Comparison of ENCODE assay signal across 7 cellular contexts in genomic region chr16:68238029-68238345, GRCh38. TPM values are rescaled to one million over a fixed set of nuclear protein-coding genes. Genes with fewer than 3 reads are reported as not detected.
DNase-seq lines count a peak whose midpoint lies in the region; ATAC-seq and TF ChIP-seq lines count a peak whose summit lies in the region.

No MANE protein-coding gene starts in this region.

- H3K4ac ChIP-seq in H9 (ENCODE audit: low read depth, low read length): no peak overlapping the region

- DNase-seq in H9 (no peak), activated B cell treated with CpG ODN at 0.5 μM for 24 hours (no peak), iPS DF 6.9 (ENCODE audit: low read depth, low spot score) (no peak), NCI-H446 (lab: John Stamatoyannopoulos, UW) (no peak), NCI-H2227 treated with DMSO at 0.1 percent for 48 hours (lab: John Stamatoyannopoulos, UW) (no peak)

- no peak overlapping the region for H3K23ac ChIP-seq in H9 (ENCODE audit: insufficient read length, low read depth, low read length)

- no peaks in the 10 kb centered on the region for H4K20me1 ChIP-seq in H9 (ENCODE audit: control insufficient read depth, insufficient read depth, insufficient read length)

- H3K56ac ChIP-seq in H9 (ENCODE audit: insufficient read length, low read depth, low read length): no peak overlapping the region

- H3K36me3 Mint-ChIP-seq in H9 (ENCODE audit: insufficient read depth in 1 of 3, low read depth in 3 of 3) (peaks cover 1 to 7% (median 5%) of the 10 kb centered on the region in 3 experiments; a peak in 6 of 7 replicates), activated B cell treated with CpG ODN at 0.5 μM for 24 hours (ENCODE audit: low read depth) (peaks cover 3% of the 10 kb centered on the region)

- H3K4me2 ChIP-seq in H9 (ENCODE audit: insufficient read depth, insufficient read length, low read length): peak overlapping the region; percentile 66

- H3K4me1 Mint-ChIP-seq in H9: peaks cover 29 to 33% of the 10 kb centered on the region in 2 experiments
- peaks cover 32% of the 10 kb centered on the region for H3K4me1 Mint-ChIP-seq in activated B cell treated with CpG ODN at 0.5 μM for 24 hours

- H3K18ac ChIP-seq in H9 (ENCODE audit: insufficient read length, low read depth, low read length): peak overlapping the region; percentile 55

- no peak overlapping the region for H2BK15ac ChIP-seq in H9 (ENCODE audit: low read depth, low read length)

- peaks cover 19% of the 10 kb centered on the region for H3K23me2 ChIP-seq in H9 (ENCODE audit: insufficient read length, low read depth, low read length, poor library complexity, severe bottlenecking)

- H3K27ac ChIP-seq in H9 (ENCODE audit: insufficient read length, low read depth, low read length) (peak overlapping the region; percentile 30), iPS DF 6.9 (ENCODE audit: low read length) (no peak overlapping the region), subcutaneous abdominal adipose tissue (ENCODE audit: low read depth, low read length) (peak overlapping the region; percentile 62)

- POLR2A ChIA-PET in activated B cell treated with CpG ODN at 0.5 μM for 24 hours (lab: Charles Lee): interaction anchor here (1.4 to 1.6 kb wide), 3 partner anchors 20 to 432 kb away, joined by 3 to 4 read pairs (median 3); partner anchors contain the start of genes RANBP10 and TSNAXIP1

- no peak overlapping the region for H4K8ac ChIP-seq in H9 (replicated peaks; ENCODE audit: insufficient read length, low read depth, low read length)

- H3K79me2 ChIP-seq in H9 (ENCODE audit: insufficient read depth, low read length): no peaks in the 10 kb centered on the region; the same call in 1 of the 2 replicates

- WGBS in H9 (ENCODE audit: extremely low coverage, insufficient read length, low lambda C conversion rate): no CpG with 5 or more reads among the region's 20 CpGs
- WGBS in iPS DF 6.9 (ENCODE audit: insufficient coverage, insufficient read length): no CpG with 5 or more reads among the region's 20 CpGs

- no peak overlapping the region for H2AK5ac ChIP-seq in H9 (ENCODE audit: insufficient read length, low read length)

- H2BK120ac ChIP-seq in H9 (ENCODE audit: low read depth, low read length, poor library complexity, severe bottlenecking): no peak overlapping the region

- no peak overlapping the region for H2BK5ac ChIP-seq in H9 (ENCODE audit: insufficient read length, low read length)

- CTCF ChIA-PET in activated B cell treated with CpG ODN at 0.5 μM for 24 hours (lab: Charles Lee): interaction anchor here (0.9 to 2.0 kb wide), 3 partner anchors 8 to 91 kb away, joined by 3 to 8 read pairs (median 6); partner anchors contain the start of gene SLC7A6

- H4K5ac ChIP-seq in H9 (ENCODE audit: insufficient read length, low read depth, low read length): no peak overlapping the region

- peak overlapping the region; percentile 61; the same call in 1 of the 2 replicates for H3K14ac ChIP-seq in H9 (ENCODE audit: insufficient read depth, low read length)

- H3K27me3 ChIP-seq in H9 (ENCODE audit: insufficient read depth, low read length): no peaks in the 10 kb centered on the region
- H3K27me3 ChIP-seq in iPS DF 6.9 (ENCODE audit: control insufficient read depth, insufficient read depth, low read length): no peaks in the 10 kb centered on the region
- H3K27me3 ChIP-seq in subcutaneous abdominal adipose tissue (ENCODE audit: control insufficient read depth in 5 of 5, insufficient read depth in 4 of 5, low read length in 5 of 5): no peaks in the 10 kb centered on the region

- H3K4me3 Mint-ChIP-seq in H9 (peak overlapping the region; percentile 70 to 75), activated B cell treated with CpG ODN at 0.5 μM for 24 hours (peak overlapping the region; percentile 93)

- H4K91ac ChIP-seq in H9 (ENCODE audit: insufficient read length, low read depth, low read length): no peak overlapping the region

- no peak overlapping the region for H3K9ac ChIP-seq in H9 (ENCODE audit: extremely low read depth, insufficient read length, low read length)
- H3K9ac ChIP-seq in subcutaneous abdominal adipose tissue (ENCODE audit: low read length in 5 of 5): peak overlapping the region in 4 of 5 donors; percentile 48 to 77 (median 71)

- peak overlapping the region; percentile 24; the same call in 1 of the 2 replicates for H3K4me3 ChIP-seq in iPS DF 6.9 (ENCODE audit: low read length)
- H3K4me3 ChIP-seq in subcutaneous abdominal adipose tissue (ENCODE audit: low read depth in 1 of 5, low read length in 5 of 5): peak overlapping the region; percentile 53 to 84 (median 78)

- H2BK12ac ChIP-seq in H9 (ENCODE audit: insufficient read length, low read depth, low read length): no peak overlapping the region

- peak overlapping the region; percentile 88 to 99 (median 97); a peak in 6 of 7 replicates for H3K27ac Mint-ChIP-seq in H9
- H3K27ac Mint-ChIP-seq in activated B cell treated with CpG ODN at 0.5 μM for 24 hours: peak overlapping the region; percentile 79

- no peaks in the 10 kb centered on the region; the same call in 1 of the 2 replicates for H3K4me1 ChIP-seq in H9 (ENCODE audit: insufficient read depth, low read length)
- H3K4me1 ChIP-seq in iPS DF 6.9 (ENCODE audit: control insufficient read depth, insufficient read depth, low read length): peaks cover 6% of the 10 kb centered on the region
- H3K4me1 ChIP-seq in subcutaneous abdominal adipose tissue (ENCODE audit: control insufficient read depth in 5 of 5, insufficient read depth in 5 of 5, low read length in 5 of 5): peaks cover 0 to 50% (median 47%) of the 10 kb centered on the region in 5 donors

- ATAC-seq in activated B cell treated with CpG ODN at 0.5 μM for 24 hours (ENCODE audit: low read depth): peak; percentile 2
- ATAC-seq in GM21825 (IDR thresholded peaks at IDR 0.05; ENCODE audit: unreplicated experiment): no peak

- H3K79me1 ChIP-seq in H9 (ENCODE audit: insufficient read depth, low read depth, low read length, poor library complexity, severe bottlenecking): no peaks in the 10 kb centered on the region

- TF ChIP-seq CTCF in H9 (conservative IDR thresholded peaks at IDR 0.05) (no peak), activated B cell treated with CpG ODN at 0.5 μM for 24 hours (IDR thresholded peaks at IDR 0.05) (no peak)

- H3K36me3 ChIP-seq in iPS DF 6.9 (ENCODE audit: control insufficient read depth, insufficient read depth, low read length) (0 out of 2 replicates have a peak, but pooled peaks cover 4% of the 10 kb centered on the region), subcutaneous abdominal adipose tissue (ENCODE audit: control insufficient read depth in 5 of 5, insufficient read depth in 5 of 5, low read length in 5 of 5) (no peaks in the 10 kb centered on the region)

- H3K9me3 Mint-ChIP-seq in H9 (no peaks in the 10 kb centered on the region; a peak in 1 of 5 replicates), activated B cell treated with CpG ODN at 0.5 μM for 24 hours (no peaks in the 10 kb centered on the region)

- H2AFZ ChIP-seq in H9 (ENCODE audit: low read length): no peak overlapping the region

- no peak overlapping the region for H2BK20ac ChIP-seq in H9 (ENCODE audit: low read depth, low read length, poor library complexity, severe bottlenecking)

- H3K9me3 ChIP-seq in H9 (ENCODE audit: control insufficient read depth, low read depth, low read length): no peaks in the 10 kb centered on the region
- no peaks in the 10 kb centered on the region for H3K9me3 ChIP-seq in iPS DF 6.9 (ENCODE audit: control insufficient read depth, insufficient read depth, low read length)
- H3K9me3 ChIP-seq in subcutaneous abdominal adipose tissue (ENCODE audit: control insufficient read depth in 5 of 5, low read length in 5 of 5): no peaks in the 10 kb centered on the region

- intact Hi-C loops in activated B cell treated with CpG ODN at 0.5 μM for 24 hours (cut with micrococcal nuclease): loop anchor here (10.0 kb wide), 2 partner anchors 573 to 753 kb away; partner anchors contain the start of genes ACD, AGRP, ATP6V0D1 and C16orf86

- H3T11ph ChIP-seq in H9 (ENCODE audit: low read length): no peak overlapping the region

- H3K27me3 Mint-ChIP-seq in H9 (ENCODE audit: low read depth) (peaks cover 7% of the 10 kb centered on the region), activated B cell treated with CpG ODN at 0.5 μM for 24 hours (no peaks in the 10 kb centered on the region)

RNA-seq across cellular contexts. Expression of gene ESRP2, which starts 2.1 kb away (rescaled TPM):
- 59.3 and 59.5 TPM in 2 replicates for total RNA-seq in H9 (2021)
- total RNA-seq in activated B cell treated with CpG ODN at 0.5 μM for 24 hours: 0.10 and 0.40 TPM in 2 replicates

RNA-seq across cellular contexts. Expression of gene PLA2G15, which starts 7.2 kb away (rescaled TPM):
- total RNA-seq in H9 (2021): 11.0 TPM in 2 replicates
- 5.7 and 8.6 TPM in 2 replicates for total RNA-seq in activated B cell treated with CpG ODN at 0.5 μM for 24 hours

RNA-seq across cellular contexts. Expression of gene SLC7A6, which starts 26.3 kb away (rescaled TPM):
- 20.1 and 21.1 TPM in 2 replicates for total RNA-seq in H9 (2021)
- 52.5 and 54.1 TPM in 2 replicates for total RNA-seq in activated B cell treated with CpG ODN at 0.5 μM for 24 hours

Comparison
In these comparisons a context has a peak if more than half of its experiments do, and no peak if none do; other contexts are left out.
1. RNA of gene ESRP2, which starts 2.1 kb away (total RNA-seq): 59.3 to 59.5 TPM in H9; 0.10 to 0.40 TPM in activated B cell treated with CpG ODN at 0.5 μM for 24 hours; every median in the first group is over 10 times any median in the second.